In genomic region chr15:81304226-81304625, GRCh38 we compare ENCODE assay signal across 8 cellular contexts. TPM values are rescaled to one million over a fixed set of nuclear protein-coding genes. Genes with fewer than 3 reads are reported as not detected.
DNase-seq lines count a peak whose midpoint lies in the region; ATAC-seq and TF ChIP-seq lines count a peak whose summit lies in the region.

No MANE protein-coding gene starts in this region.

- no peak for TF ChIP-seq CTCF in epithelial cell of esophagus (IDR thresholded peaks at IDR 0.05; ENCODE audit: insufficient read depth, low read depth, low read length, missing control alignments)
- TF ChIP-seq CTCF in omental fat pad (IDR thresholded peaks at IDR 0.05), result no peak

- no peak overlapping the region for H3K4me3 ChIP-seq in epithelial cell of esophagus (ENCODE audit: low read length)

- DNase-seq in EH (ENCODE audit: low read depth), result peak; percentile 83
- DNase-seq in epithelial cell of esophagus (ENCODE audit: low read depth), result peak; percentile 68
- no peak for DNase-seq in omental fat pad (ENCODE audit: low spot score)
- no peak for DNase-seq in T1000 (lab: John Stamatoyannopoulos, UW)
- DNase-seq in NCI-H2081 treated with DMSO at 0.1 percent for 48 hours (lab: John Stamatoyannopoulos, UW), result no peak

- ATAC-seq in omental fat pad (ENCODE audit: low FRiP score) (peak; percentile 26), GM19455 (IDR thresholded peaks at IDR 0.05; ENCODE audit: unreplicated experiment) (no peak), GM19397 (IDR thresholded peaks at IDR 0.05; ENCODE audit: unreplicated experiment) (no peak)

TF ChIP-seq in PFSK-1, 5 proteins besides CTCF, POLR2A, EP300 and RAD21:
- TF ChIP-seq SIN3A (IDR thresholded peaks at IDR 0.05; ENCODE audit: borderline replicate concordance, insufficient read depth, low read length), result no peak
- no peak for TF ChIP-seq POLR2AphosphoS5 (IDR thresholded peaks at IDR 0.05; ENCODE audit: low read depth, low read length)
- no peak for TF ChIP-seq REST (IDR thresholded peaks at IDR 0.05; ENCODE audit: insufficient read depth in 1 of 2, low read depth in 2 of 2, low read length in 2 of 2)
- TF ChIP-seq TAF1 (IDR thresholded peaks at IDR 0.05; ENCODE audit: borderline replicate concordance, insufficient read depth, low read length), result no peak
- peak; percentile 34 for TF ChIP-seq FOXP2 (optimal IDR thresholded peaks at IDR 0.05; ENCODE audit: borderline replicate concordance, extremely low read depth, extremely low read length, insufficient read depth)

RNA-seq across cellular contexts. Expression of gene STARD5, which starts 19.7 kb away (rescaled TPM):
- polyA plus RNA-seq in PFSK-1 (2012; ENCODE audit: insufficient read length, low read depth), result 0.41 TPM
- total RNA-seq in omental fat pad, result 1 to 10 TPM; 2.7 to 8.0 (median 5.0) TPM

Comparison
In these comparisons a context has a peak if more than half of its experiments do, and no peak if none do; other contexts are left out.
1. DNase-seq: peak in EH (single experiment) and epithelial cell of esophagus (single experiment); none in omental fat pad (single experiment), T1000 (single experiment) and NCI-H2081 treated with DMSO at 0.1 percent for 48 hours (single experiment).